ENCODE assay signal across 10 cellular contexts in the genomic region with DNA sequence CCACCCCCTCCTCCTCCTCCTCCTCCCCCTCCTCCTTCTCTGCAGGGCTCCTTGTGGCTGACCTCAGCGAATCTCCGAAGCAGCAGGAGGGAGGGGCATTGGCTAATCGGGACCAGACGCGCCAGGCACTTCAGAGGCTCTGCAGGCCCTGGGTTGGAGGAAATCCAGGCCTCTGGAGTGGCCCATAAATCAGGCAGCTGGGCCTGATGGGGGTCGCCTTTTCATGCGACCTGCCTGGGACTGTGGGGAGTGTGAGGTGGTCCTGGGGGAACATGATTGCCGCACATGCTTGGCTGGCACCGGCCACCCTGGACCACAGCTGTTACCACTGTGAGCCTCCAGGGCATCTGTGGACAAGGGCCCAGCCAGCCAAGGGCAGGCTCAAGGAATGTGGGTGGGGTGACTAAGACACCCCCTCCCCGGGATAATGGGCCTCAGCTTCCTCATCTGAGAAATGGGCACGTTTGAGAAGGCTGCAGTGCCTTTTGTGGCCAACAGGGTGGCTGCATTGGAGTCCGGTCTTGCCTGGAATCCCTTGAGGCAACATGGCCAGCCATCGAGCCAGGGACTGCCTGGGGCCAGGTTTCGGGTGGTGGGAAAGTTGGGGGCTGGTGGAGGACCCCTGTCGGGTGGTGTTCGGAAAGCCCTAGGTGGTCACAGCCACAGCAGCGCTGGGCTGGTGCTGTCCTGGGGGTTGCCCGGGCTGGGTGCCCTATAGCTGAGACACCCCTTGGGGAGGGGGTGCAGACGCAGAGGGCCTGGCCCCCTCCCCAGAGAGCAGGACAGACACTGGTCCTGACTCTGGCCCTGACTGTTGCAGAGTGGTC. TPM values are rescaled to one million over a fixed set of nuclear protein-coding genes. Genes with fewer than 3 reads are reported as not detected.
A peak's percentile ranks its signal among the peaks of the same experiment; 100 is the strongest.
DNase-seq lines count a peak whose midpoint lies in the region; ATAC-seq and TF ChIP-seq lines count a peak whose summit lies in the region.
"Had no signal": no experiment of that assay in that cellular context is flagged by ENCODE, and none has a peak within 500 bp of the region (broad histone marks: within the 10 kb centered on the region; RNA-seq: fewer than 3 reads in every experiment).

No MANE protein-coding gene starts in this region.

- H3K4me1 ChIP-seq in osteoblast (ENCODE audit: insufficient read depth, low read length): no peaks in the 10 kb centered on the region

- peak; percentile 12 for DNase-seq in GM12865 (ENCODE audit: low read depth)
- DNase-seq in NCI-H2227 treated with DMSO at 0.1 percent for 48 hours (lab: John Stamatoyannopoulos, UW): peak; percentile 72
- DNase-seq in epidermal melanocyte (ENCODE audit: insufficient read length, low spot score): peak; percentile 79
- DNase-seq in osteocyte (ENCODE audit: extremely low spot score, unreplicated experiment): peak; percentile 92
- no peak for DNase-seq in osteoblast (ENCODE audit: insufficient read length, low spot score, missing footprints)
- no peak for DNase-seq in activated naive CD4-positive, alpha-beta T cell treated with anti-CD3 and anti-CD28 coated beads, Interleukin-2, amount 10 ng/mL, durations not matched to agents 7 days and 5 days
- DNase-seq in stimulated activated CD4-positive, alpha-beta T cell treated with anti-CD3 and anti-CD28 coated beads, Interleukin-12 subunit alpha, Interleukin-12 subunit beta, amount 100 ng/mL, for 4 hours: no peak
- DNase-seq: transverse colon had no signal

- CTCF ChIA-PET in activated naive CD4-positive, alpha-beta T cell treated with anti-CD3 and anti-CD28 coated beads, Interleukin-2, amount 10 ng/mL, durations not matched to agents 7 days and 5 days (lab: Charles Lee): interaction anchor here (0.6 kb wide), 1 partner anchor 379 kb away, joined by 4 read pairs; no protein-coding TSS in a partner anchor

- H3K4me2 ChIP-seq in osteoblast (ENCODE audit: insufficient read depth, low read length): no peak overlapping the region

- H2AFZ ChIP-seq in osteoblast (ENCODE audit: low read length): no peak overlapping the region

- H3K36me3 ChIP-seq in osteoblast (ENCODE audit: insufficient read depth, low read length): no peaks in the 10 kb centered on the region
- H3K36me3 ChIP-seq: transverse colon had no signal

- H3K27ac ChIP-seq in osteoblast (ENCODE audit: low read depth, low read length): no peak overlapping the region
- H3K27ac ChIP-seq: transverse colon had no signal

- H3K4me3 ChIP-seq in GM12865 (ENCODE audit: low read depth, low read length) (no peak overlapping the region), osteoblast (ENCODE audit: insufficient read depth, low read length) (no peak overlapping the region)
- H3K4me3 ChIP-seq: transverse colon had no signal

- H4K20me1 ChIP-seq in osteoblast (ENCODE audit: insufficient read depth, low read length): no peaks in the 10 kb centered on the region

- no peak for ATAC-seq in GM21528 (IDR thresholded peaks at IDR 0.05; ENCODE audit: low FRiP score, unreplicated experiment)

- H3K27me3 Mint-ChIP-seq in osteocyte (ENCODE audit: unreplicated experiment): no peaks in the 10 kb centered on the region
- no peaks in the 10 kb centered on the region for H3K27me3 Mint-ChIP-seq in activated naive CD4-positive, alpha-beta T cell treated with anti-CD3 and anti-CD28 coated beads, Interleukin-2, amount 10 ng/mL, durations not matched to agents 7 days and 5 days

- H3K79me2 ChIP-seq in osteoblast (ENCODE audit: insufficient read depth, low read length): no peaks in the 10 kb centered on the region

- no peaks in the 10 kb centered on the region for H3K27me3 ChIP-seq in osteoblast (ENCODE audit: insufficient read depth, low read length)
- H3K27me3 ChIP-seq: transverse colon had no signal

- no peaks in the 10 kb centered on the region for H3K9me3 ChIP-seq in osteoblast (ENCODE audit: low read depth, low read length)
- H3K9me3 ChIP-seq: transverse colon had no signal

- H3K36me3 Mint-ChIP-seq in osteocyte (ENCODE audit: unreplicated experiment): no peaks in the 10 kb centered on the region
- H3K36me3 Mint-ChIP-seq in activated naive CD4-positive, alpha-beta T cell treated with anti-CD3 and anti-CD28 coated beads, Interleukin-2, amount 10 ng/mL, durations not matched to agents 7 days and 5 days: no peaks in the 10 kb centered on the region
- H3K36me3 Mint-ChIP-seq: activated naive CD4-positive, alpha-beta T cell treated with anti-CD3 and anti-CD28 coated beads, Interleukin-2, amount 50 U/mL, for 72 hours had no signal

- no peak overlapping the region for H3K4me3 Mint-ChIP-seq in osteocyte (ENCODE audit: unreplicated experiment)
- no peak overlapping the region for H3K4me3 Mint-ChIP-seq in activated naive CD4-positive, alpha-beta T cell treated with anti-CD3 and anti-CD28 coated beads, Interleukin-2, amount 10 ng/mL, durations not matched to agents 7 days and 5 days

- TF ChIP-seq CTCF in GM12865 (IDR thresholded peaks at IDR 0.05; ENCODE audit: insufficient read depth, low read depth, low read length, missing control alignments): peak; percentile 37
- TF ChIP-seq CTCF in osteocyte (IDR thresholded peaks at IDR 0.05): peak; percentile 57
- TF ChIP-seq CTCF in osteoblast (IDR thresholded peaks at IDR 0.05; ENCODE audit: extremely low read depth, low read depth, low read length): no peak

- H3K27ac Mint-ChIP-seq in osteocyte (ENCODE audit: unreplicated experiment): peak overlapping the region; percentile 68
- no peak overlapping the region for H3K27ac Mint-ChIP-seq in activated naive CD4-positive, alpha-beta T cell treated with anti-CD3 and anti-CD28 coated beads, Interleukin-2, amount 10 ng/mL, durations not matched to agents 7 days and 5 days
- H3K27ac Mint-ChIP-seq: activated naive CD4-positive, alpha-beta T cell treated with anti-CD3 and anti-CD28 coated beads, Interleukin-2, amount 50 U/mL, for 72 hours had no signal

- no peaks in the 10 kb centered on the region for H3K9me3 Mint-ChIP-seq in osteocyte (ENCODE audit: unreplicated experiment)
- H3K9me3 Mint-ChIP-seq in activated naive CD4-positive, alpha-beta T cell treated with anti-CD3 and anti-CD28 coated beads, Interleukin-2, amount 10 ng/mL, durations not matched to agents 7 days and 5 days: no peaks in the 10 kb centered on the region
- H3K9me3 Mint-ChIP-seq: activated naive CD4-positive, alpha-beta T cell treated with anti-CD3 and anti-CD28 coated beads, Interleukin-2, amount 50 U/mL, for 72 hours had no signal

- peaks cover 25% of the 10 kb centered on the region for H3K4me1 Mint-ChIP-seq in osteocyte (ENCODE audit: unreplicated experiment)
- H3K4me1 Mint-ChIP-seq in activated naive CD4-positive, alpha-beta T cell treated with anti-CD3 and anti-CD28 coated beads, Interleukin-2, amount 10 ng/mL, durations not matched to agents 7 days and 5 days: no peaks in the 10 kb centered on the region

RNA-seq across cellular contexts. Expression of gene KIF26A, which starts 12.0 kb away (rescaled TPM):
- total RNA-seq in osteocyte: 4.5 and 4.6 TPM in 2 replicates
- not detected in 2 replicates for total RNA-seq in osteoblast

Comparison
In these comparisons a context has a peak if more than half of its experiments do, and no peak if none do; other contexts are left out.
1. DNase-seq: peak in GM12865 (single experiment), NCI-H2227 treated with DMSO at 0.1 percent for 48 hours (single experiment), epidermal melanocyte (single experiment) and osteocyte (single experiment); none in osteoblast (single experiment), activated naive CD4-positive, alpha-beta T cell treated with anti-CD3 and anti-CD28 coated beads, Interleukin-2, amount 10 ng/mL, durations not matched to agents 7 days and 5 days (single experiment) and stimulated activated CD4-positive, alpha-beta T cell treated with anti-CD3 and anti-CD28 coated beads, Interleukin-12 subunit alpha, Interleukin-12 subunit beta, amount 100 ng/mL, for 4 hours (single experiment).